In genomic region chrX:132980035-132980434, GRCh38 we compare ENCODE assay signal across 2 cellular contexts. TPM values are rescaled to one million over a fixed set of nuclear protein-coding genes. Genes with fewer than 3 reads are reported as not detected.
"Had no signal": no experiment of that assay in that cellular context is flagged by ENCODE, and none has a peak within 500 bp of the region (broad histone marks: within the 10 kb centered on the region; RNA-seq: fewer than 3 reads in every experiment).

No MANE protein-coding gene starts in this region.

RNA-seq across cellular contexts. Expression of gene HS6ST2, which starts 21.6 kb away (rescaled TPM):
- total RNA-seq: LHCN-M2, M059J had no signal
